Comparison of ENCODE assay signal across 8 cellular contexts in genomic region chr6:90297124-90297865, GRCh38. TPM values are rescaled to one million over a fixed set of nuclear protein-coding genes. Genes with fewer than 3 reads are reported as not detected.
DNase-seq lines count a peak whose midpoint lies in the region; ATAC-seq and TF ChIP-seq lines count a peak whose summit lies in the region.

No MANE protein-coding gene starts in this region.

- H3K27ac ChIP-seq in body of pancreas = peak overlapping the region; percentile 74 to 90 (median 81)
- peak overlapping the region; percentile 77 to 91 (median 82) for H3K27ac ChIP-seq in upper lobe of left lung

- H3K4me1 Mint-ChIP-seq in activated naive CD4-positive, alpha-beta T cell treated with anti-CD3 and anti-CD28 coated beads, Interleukin-2, amount 10 ng/mL, durations not matched to agents 7 days and 5 days = peaks cover 24% of the 10 kb centered on the region

- no peaks in the 10 kb centered on the region for H3K27me3 ChIP-seq in body of pancreas
- H3K27me3 ChIP-seq in upper lobe of left lung = peaks cover 0 to 16% (median 6%) of the 10 kb centered on the region in 4 donors

- H3K36me3 ChIP-seq in body of pancreas (replicated peaks in 1 of 2; ENCODE audit: insufficient read depth in 1 of 2, low read depth in 2 of 2) (no peaks in the 10 kb centered on the region), upper lobe of left lung (no peaks in the 10 kb centered on the region)

- TF ChIP-seq CTCF in body of pancreas (IDR thresholded peaks at IDR 0.05) = no peak
- peak in 3 of 6 experiments; percentile 6 to 7 (median 6) for TF ChIP-seq CTCF in upper lobe of left lung (IDR thresholded peaks at IDR 0.05)

- H3K27me3 Mint-ChIP-seq in activated naive CD4-positive, alpha-beta T cell treated with anti-CD3 and anti-CD28 coated beads, Interleukin-2, amount 10 ng/mL, durations not matched to agents 7 days and 5 days = peaks cover 29% of the 10 kb centered on the region

- H3K36me3 Mint-ChIP-seq in activated naive CD4-positive, alpha-beta T cell treated with anti-CD3 and anti-CD28 coated beads, Interleukin-2, amount 10 ng/mL, durations not matched to agents 7 days and 5 days = peaks cover 13% of the 10 kb centered on the region
- peaks cover 7 to 25% of the 10 kb centered on the region in 2 donors for H3K36me3 Mint-ChIP-seq in activated naive CD4-positive, alpha-beta T cell treated with anti-CD3 and anti-CD28 coated beads, Interleukin-2, amount 50 U/mL, for 72 hours

- H3K27ac Mint-ChIP-seq in activated naive CD4-positive, alpha-beta T cell treated with anti-CD3 and anti-CD28 coated beads, Interleukin-2, amount 10 ng/mL, durations not matched to agents 7 days and 5 days = peak overlapping the region; percentile 53
- H3K27ac Mint-ChIP-seq in activated naive CD4-positive, alpha-beta T cell treated with anti-CD3 and anti-CD28 coated beads, Interleukin-2, amount 50 U/mL, for 72 hours = peak overlapping the region in 1 of 2 donors; percentile 94

- H3K9me3 ChIP-seq in body of pancreas (no peaks in the 10 kb centered on the region), upper lobe of left lung (no peaks in the 10 kb centered on the region)

- CTCF ChIA-PET in activated naive CD4-positive, alpha-beta T cell treated with anti-CD3 and anti-CD28 coated beads, Interleukin-2, amount 10 ng/mL, durations not matched to agents 7 days and 5 days (lab: Charles Lee) = interaction anchor here (0.9 to 4.2 kb wide), 5 partner anchors 21 to 357 kb away, joined by 3 to 37 read pairs (median 4); no protein-coding TSS in a partner anchor

- 30 to 43% methylated on average over 17 to 26 of the region's 30 CpGs for WGBS in body of pancreas, 2 donors
- 29 to 47% methylated on average over 19 to 25 of the region's 30 CpGs for WGBS in upper lobe of left lung, 2 donors

- H3K9me3 Mint-ChIP-seq in activated naive CD4-positive, alpha-beta T cell treated with anti-CD3 and anti-CD28 coated beads, Interleukin-2, amount 10 ng/mL, durations not matched to agents 7 days and 5 days = no peaks in the 10 kb centered on the region
- no peaks in the 10 kb centered on the region for H3K9me3 Mint-ChIP-seq in activated naive CD4-positive, alpha-beta T cell treated with anti-CD3 and anti-CD28 coated beads, Interleukin-2, amount 50 U/mL, for 72 hours

- H3K4me1 ChIP-seq in body of pancreas = peaks cover 10% of the 10 kb centered on the region
- H3K4me1 ChIP-seq in upper lobe of left lung = peaks cover 14 to 30% (median 18%) of the 10 kb centered on the region in 4 donors

- H3K4me3 ChIP-seq in body of pancreas (peak overlapping the region in 1 of 2 donors; percentile 68), upper lobe of left lung (peak overlapping the region; percentile 32 to 86 (median 78))

- intact Hi-C loops in body of pancreas (cut with DNase I) = no loop called here

- TF ChIP-seq POLR2A in body of pancreas (IDR thresholded peaks at IDR 0.05) (no peak), upper lobe of left lung (IDR thresholded peaks at IDR 0.05) (no peak)

- DNase-seq in activated naive CD4-positive, alpha-beta T cell treated with anti-CD3 and anti-CD28 coated beads, Interleukin-2, amount 10 ng/mL, durations not matched to agents 7 days and 5 days = no peak
- no peak for DNase-seq in activated naive CD4-positive, alpha-beta T cell treated with anti-CD3 and anti-CD28 coated beads, Interleukin-2, amount 50 U/mL, for 72 hours (ENCODE audit: low spot score in 2 of 2)
- no peak for DNase-seq in body of pancreas
- peak; percentile 41 for DNase-seq in medulla oblongata (ENCODE audit: extremely low spot score)
- DNase-seq in upper lobe of left lung = no peak
- DNase-seq in NCI-H2081 (lab: John Stamatoyannopoulos, UW) = no peak
- DNase-seq in stimulated activated CD4-positive, alpha-beta T cell treated with anti-CD3 and anti-CD28 coated beads, Interleukin-4, amount 100 ng/mL, for 4 hours = no peak

- ATAC-seq in activated naive CD4-positive, alpha-beta T cell treated with anti-CD3 and anti-CD28 coated beads, Interleukin-2, amount 50 U/mL, for 72 hours = no peak
- no peak for ATAC-seq in body of pancreas
- no peak for ATAC-seq in upper lobe of left lung (ENCODE audit: low FRiP score in 2 of 2)
- no peak for ATAC-seq in GM21737 (IDR thresholded peaks at IDR 0.05; ENCODE audit: unreplicated experiment)

- H3K4me3 Mint-ChIP-seq in activated naive CD4-positive, alpha-beta T cell treated with anti-CD3 and anti-CD28 coated beads, Interleukin-2, amount 10 ng/mL, durations not matched to agents 7 days and 5 days = peak overlapping the region; percentile 61

- TF ChIP-seq EP300 in upper lobe of left lung (IDR thresholded peaks at IDR 0.05) = no peak

RNA-seq across cellular contexts. Expression of gene BACH2, which starts 0.7 kb away (rescaled TPM):
- total RNA-seq in activated naive CD4-positive, alpha-beta T cell treated with anti-CD3 and anti-CD28 coated beads, Interleukin-2, amount 50 U/mL, for 72 hours = 10 to 100 TPM; 48.7 to 90.8 TPM
- total RNA-seq in body of pancreas (1 to 10 TPM; 2.1 to 3.3 TPM), upper lobe of left lung (1 to 10 TPM; 3.1 to 6.8 (median 5.3) TPM)

Comparison
In these comparisons a context has a peak if more than half of its experiments do, and no peak if none do; other contexts are left out.
1. RNA of gene BACH2, which starts 0.7 kb away (total RNA-seq): 48.7 to 90.8 TPM in activated naive CD4-positive, alpha-beta T cell treated with anti-CD3 and anti-CD28 coated beads, Interleukin-2, amount 50 U/mL, for 72 hours; 3.1 to 6.8 TPM in upper lobe of left lung and 2.1 to 3.3 TPM in body of pancreas; every median in the first group is over 4 times any median in the second.